In genomic region chr2:232420073-232420454, GRCh38 we compare ENCODE assay signal across 1 cellular context.
TF ChIP-seq lines count a peak whose summit lies in the region.

No MANE protein-coding gene starts in this region.

TF ChIP-seq in HCT116, 20 proteins besides CTCF, POLR2A, EP300 and RAD21 (continued from another document):
- TF ChIP-seq ELF1 (IDR thresholded peaks at IDR 0.05; ENCODE audit: borderline replicate concordance, low read depth) (no peak), ATF3 (IDR thresholded peaks at IDR 0.05) (no peak), SIN3A (IDR thresholded peaks at IDR 0.05; ENCODE audit: low read depth) (no peak), SP1 (IDR thresholded peaks at IDR 0.05; ENCODE audit: low read depth) (no peak), YY1 (IDR thresholded peaks at IDR 0.05; ENCODE audit: extremely low read depth, insufficient replicate concordance, low read depth, low read length) (no peak), CEBPB (IDR thresholded peaks at IDR 0.05; ENCODE audit: low read depth) (no peak), POLR2AphosphoS5 (IDR thresholded peaks at IDR 0.05; ENCODE audit: low read depth, low read length) (no peak), EGR1 (IDR thresholded peaks at IDR 0.05; ENCODE audit: low read depth) (no peak), ZFX (IDR thresholded peaks at IDR 0.05) (no peak), EZH2phosphoT487 (IDR thresholded peaks at IDR 0.05; ENCODE audit: borderline replicate concordance) (no peak), TCF7L2 (IDR thresholded peaks at IDR 0.05; ENCODE audit: borderline replicate concordance, extremely low read depth, insufficient read depth, insufficient read length) (no peak)
- TF ChIP-seq, protein P1, sequence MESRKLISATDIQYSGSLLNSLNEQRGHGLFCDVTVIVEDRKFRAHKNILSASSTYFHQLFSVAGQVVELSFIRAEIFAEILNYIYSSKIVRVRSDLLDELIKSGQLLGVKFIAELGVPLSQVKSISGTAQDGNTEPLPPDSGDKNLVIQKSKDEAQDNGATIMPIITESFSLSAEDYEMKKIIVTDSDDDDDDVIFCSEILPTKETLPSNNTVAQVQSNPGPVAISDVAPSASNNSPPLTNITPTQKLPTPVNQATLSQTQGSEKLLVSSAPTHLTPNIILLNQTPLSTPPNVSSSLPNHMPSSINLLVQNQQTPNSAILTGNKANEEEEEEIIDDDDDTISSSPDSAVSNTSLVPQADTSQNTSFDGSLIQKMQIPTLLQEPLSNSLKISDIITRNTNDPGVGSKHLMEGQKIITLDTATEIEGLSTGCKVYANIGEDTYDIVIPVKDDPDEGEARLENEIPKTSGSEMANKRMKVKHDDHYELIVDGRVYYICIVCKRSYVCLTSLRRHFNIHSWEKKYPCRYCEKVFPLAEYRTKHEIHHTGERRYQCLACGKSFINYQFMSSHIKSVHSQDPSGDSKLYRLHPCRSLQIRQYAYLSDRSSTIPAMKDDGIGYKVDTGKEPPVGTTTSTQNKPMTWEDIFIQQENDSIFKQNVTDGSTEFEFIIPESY (IDR thresholded peaks at IDR 0.05; ENCODE audit: extremely low read depth, insufficient replicate concordance, low read length): no peak
TF ChIP-seq in HCT116: peak in this region for 0.
